In the genomic region with DNA sequence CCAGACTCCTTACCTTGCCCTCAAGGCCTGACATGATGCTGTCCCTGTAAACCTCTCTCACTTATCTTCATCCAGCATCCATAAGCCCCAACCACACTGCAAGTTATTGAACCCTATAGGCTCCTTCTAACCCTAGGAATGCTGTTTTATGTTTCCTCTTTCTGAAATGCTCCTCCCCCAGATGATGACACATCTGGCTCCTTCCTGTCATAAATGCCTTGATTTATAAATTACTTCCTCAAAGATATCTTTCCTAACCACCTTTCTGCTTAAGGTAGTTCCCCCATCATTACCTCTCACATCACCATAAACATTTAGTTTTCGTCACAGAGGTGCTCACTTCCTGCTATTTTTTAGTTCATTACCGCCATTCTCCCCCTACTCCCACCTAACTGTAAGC, we compare ENCODE assay signal across 21 cellular contexts. TPM values are rescaled to one million over a fixed set of nuclear protein-coding genes. Genes with fewer than 3 reads are reported as not detected.
DNase-seq lines count a peak whose midpoint lies in the region; ATAC-seq, FAIRE-seq and TF ChIP-seq lines count a peak whose summit lies in the region.
"Had no signal": no experiment of that assay in that cellular context is flagged by ENCODE, and none has a peak within 500 bp of the region (broad histone marks: within the 10 kb centered on the region; RNA-seq: fewer than 3 reads in every experiment).

No MANE protein-coding gene starts in this region.

- no peaks in the 10 kb centered on the region; the same call in 2 of the 3 replicates for H3K9me3 ChIP-seq in GM12878 (replicated peaks; ENCODE audit: control insufficient read depth, insufficient read depth, low read length)
- no peaks in the 10 kb centered on the region for H3K9me3 ChIP-seq in spleen
- H3K9me3 ChIP-seq: gastroesophageal sphincter had no signal

- POLR2A ChIA-PET in GM12878 (lab: Charles Lee) = no interaction called here

- no peaks in the 10 kb centered on the region for H4K20me1 ChIP-seq in GM12878 (ENCODE audit: control insufficient read depth, insufficient read depth)

- intact Hi-C loops in GM12878 (cut with micrococcal nuclease; ENCODE audit: unreplicated experiment) (no loop called here), spleen (cut with DNase I; ENCODE audit: low total_unique reads) (no loop called here)

- no peak overlapping the region for H2AFZ ChIP-seq in GM12878 (ENCODE audit: control insufficient read depth, low read depth, low read length)

- no peaks in the 10 kb centered on the region for H3K27me3 ChIP-seq in GM12878 (replicated peaks in 1 of 2; ENCODE audit: control insufficient read depth in 2 of 2, insufficient read depth in 2 of 2, low read length in 1 of 2)
- H3K27me3 ChIP-seq in spleen (replicated peaks in 1 of 7) = no peaks in the 10 kb centered on the region
- H3K27me3 ChIP-seq: gastroesophageal sphincter had no signal

- H3K79me2 ChIP-seq in GM12878 (ENCODE audit: control insufficient read depth, insufficient read depth, low read length) = peaks cover 83% of the 10 kb centered on the region

- H3K9ac ChIP-seq in GM12878 (ENCODE audit: control insufficient read depth, insufficient read depth, low read length) = no peak overlapping the region

- DNase-seq in NOMO-1 treated with DMSO at 0.1 percent for 48 hours (lab: John Stamatoyannopoulos, UW; ENCODE audit: unreplicated experiment) = peak; percentile 96
- DNase-seq in GM12878 (ENCODE audit: low read depth, low spot score) = no peak
- DNase-seq in spleen = no peak
- no peak for DNase-seq in NK-92 treated with Interleukin-12 subunit alpha and Interleukin-12 subunit beta, amount 100 ng/mL, for 24 hours (lab: John Stamatoyannopoulos, UW)
- no peak for DNase-seq in epidermal melanocyte (ENCODE audit: insufficient read length, low spot score)
- DNase-seq: activated naive CD4-positive, alpha-beta T cell treated with anti-CD3 and anti-CD28 coated beads, Interleukin-2, amount 10 ng/mL, durations not matched to agents 7 days and 5 days; CD4-positive, alpha-beta memory T cell; GDM1; kidney; naive thymus-derived CD8-positive, alpha-beta T cell; NCI-H1092 treated with DMSO at 0.1 percent for 48 hours; NCI-H226; retina; stimulated activated CD4-positive, alpha-beta T cell treated with anti-CD3 and anti-CD28 coated beads, Interleukin-4, amount 100 ng/mL, for 1 hour; T1000 had no signal

- H3K4me3 ChIP-seq in GM12878 = peak overlapping the region; percentile 15; the same call in 1 of the 2 replicates
- H3K4me3 ChIP-seq in spleen = peak overlapping the region in 1 of 8 donors; percentile 49
- H3K4me3 ChIP-seq: gastroesophageal sphincter had no signal

- SMC1A ChIA-PET in GM12878 (lab: Charles Lee; ENCODE audit: uncharacterized antibody, unreplicated experiment) = interaction anchor here (1.4 to 7.8 kb wide), 3 partner anchors 10 to 206 kb away, joined by 3 to 81 read pairs (median 11); partner anchors contain the start of gene RUBCNL

- peak in 1 of 2 experiments; percentile 36; a peak in 1 of 4 replicates for TF ChIP-seq EP300 in GM12878 (IDR thresholded peaks at IDR 0.05; ENCODE audit: borderline replicate concordance in 1 of 2, control insufficient read depth in 1 of 2, low read depth in 2 of 2, low read length in 2 of 2)

- WGBS in GM12878 (ENCODE audit: insufficient coverage, insufficient replicate concordance, low lambda C conversion rate, missing lambda C conversion rate) = 53% methylated on average over 2 of the region's 2 CpGs
- WGBS in spleen, 5 donors = 34 to 53% (median 47%) methylated on average over 2 of the region's 2 CpGs

- TF ChIP-seq RAD21 in GM12878 (IDR thresholded peaks at IDR 0.05; ENCODE audit: insufficient read depth, low read depth, low read length) = no peak

- RAD21 ChIA-PET in GM12878 (lab: Charles Lee; ENCODE audit: unreplicated experiment) = interaction anchor here (1.0 to 11.6 kb wide), 3 partner anchors 9 to 15 kb away, joined by 3 to 100 read pairs (median 4); partner anchors contain the start of gene RUBCNL

- TF ChIP-seq CTCF in GM12878 (IDR thresholded peaks at IDR 0.05 in 2 of 3, conservative IDR thresholded peaks at IDR 0.05 in 1 of 3; ENCODE audit: control insufficient read depth in 2 of 3, extremely low read depth in 1 of 3, insufficient read depth in 1 of 3, low read depth in 3 of 3, low read length in 3 of 3) = no peak
- no peak for TF ChIP-seq CTCF in spleen (IDR thresholded peaks at IDR 0.05 in 8 of 11, conservative IDR thresholded peaks at IDR 0.05 in 3 of 11)

- H3K36me3 ChIP-seq in GM12878 (ENCODE audit: control insufficient read depth in 2 of 2, insufficient read depth in 2 of 2, low read length in 1 of 2) = peaks cover 0 to 12% of the 10 kb centered on the region in 2 experiments; a peak in 2 of 4 replicates
- peaks cover 0 to 11% (median 0%) of the 10 kb centered on the region in 6 donors for H3K36me3 ChIP-seq in spleen
- H3K36me3 ChIP-seq: gastroesophageal sphincter had no signal

- H3K27ac ChIP-seq in GM12878 (ENCODE audit: control insufficient read depth, insufficient read depth) = peak overlapping the region; percentile 45
- peak overlapping the region; percentile 14 to 95 (median 86) for H3K27ac ChIP-seq in spleen
- H3K27ac ChIP-seq: gastroesophageal sphincter had no signal

- FAIRE-seq in GM12878 (lab: Jason Lieb, UNC) = no peak
- FAIRE-seq: kidney had no signal

- H3K4me2 ChIP-seq in GM12878 (ENCODE audit: control insufficient read depth, insufficient read depth) = peak overlapping the region; percentile 46

- in situ Hi-C loops in GM12878 (cut with MboI) = no loop called here

- no TSS peak for BruUV-seq in GM12878 (replicated peaks; lab: Mats Ljungman, UMichigan)

- H3K4me1 ChIP-seq in GM12878 (ENCODE audit: control insufficient read depth, insufficient read depth, low read length) (peaks cover 84% of the 10 kb centered on the region), spleen (peaks cover 5 to 98% (median 76%) of the 10 kb centered on the region in 6 donors)

- ATAC-seq in GM18511 (IDR thresholded peaks at IDR 0.05; ENCODE audit: unreplicated experiment) (peak; percentile 38), GM12878 (peak; percentile 36), GM21360 (IDR thresholded peaks at IDR 0.05; ENCODE audit: unreplicated experiment) (no peak)
- ATAC-seq: gastroesophageal sphincter; stimulated activated effector memory CD8-positive, alpha-beta T cell treated with anti-CD3 and anti-CD28 coated beads, Interleukin-12 subunit alpha, Interleukin-12 subunit beta, amount 100 ng/mL, for 72 hours had no signal

- no peak for TF ChIP-seq POLR2A in GM12878 (IDR thresholded peaks at IDR 0.05; ENCODE audit: low read depth, low read length)
- TF ChIP-seq POLR2A in spleen (IDR thresholded peaks at IDR 0.05) = no peak

- CTCF ChIA-PET in GM12878 (lab: Yijun Ruan, JAX) = interaction anchor here (1.0 kb wide), 1 partner anchor 10 kb away, joined by 3 read pairs; no protein-coding TSS in a partner anchor

TF ChIP-seq in GM12878, 131 proteins besides CTCF, POLR2A, EP300 and RAD21 (continues in another document):
- TF ChIP-seq LARP7 (IDR thresholded peaks at IDR 0.05) (no peak), YBX1 (IDR thresholded peaks at IDR 0.05) (no peak), ZNF217 (IDR thresholded peaks at IDR 0.05) (no peak), ZNF207 (IDR thresholded peaks at IDR 0.05; ENCODE audit: borderline replicate concordance) (no peak), ATF7 (IDR thresholded peaks at IDR 0.05; ENCODE audit: low read depth) (peak; percentile 57; the same call in 1 of the 2 replicates)
- TF ChIP-seq, protein P1, sequence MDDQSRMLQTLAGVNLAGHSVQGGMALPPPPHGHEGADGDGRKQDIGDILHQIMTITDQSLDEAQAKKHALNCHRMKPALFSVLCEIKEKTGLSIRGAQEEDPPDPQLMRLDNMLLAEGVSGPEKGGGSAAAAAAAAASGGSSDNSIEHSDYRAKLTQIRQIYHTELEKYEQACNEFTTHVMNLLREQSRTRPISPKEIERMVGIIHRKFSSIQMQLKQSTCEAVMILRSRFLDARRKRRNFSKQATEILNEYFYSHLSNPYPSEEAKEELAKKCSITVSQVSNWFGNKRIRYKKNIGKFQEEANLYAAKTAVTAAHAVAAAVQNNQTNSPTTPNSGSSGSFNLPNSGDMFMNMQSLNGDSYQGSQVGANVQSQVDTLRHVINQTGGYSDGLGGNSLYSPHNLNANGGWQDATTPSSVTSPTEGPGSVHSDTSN (IDR thresholded peaks at IDR 0.05; ENCODE audit: insufficient replicate concordance, low read depth, low read length) = no peak

RNA-seq across cellular contexts. Expression of gene RUBCNL, which starts 12.3 kb away (rescaled TPM):
- total RNA-seq in GM12878 (2013; cell fraction: nucleolus; rRNA removed) = 61.1 and 62.6 TPM in 2 replicates
- total RNA-seq in GM12878 (2014; rRNA removed) (49.5 and 51.9 TPM in 2 replicates), GM12878 (2014; rRNA removed; fragmentation: Illumina TruSeq; extraction: Trizol) (37.2 and 38.6 TPM in 2 replicates), GM12878 (2021) (39.2 and 41.8 TPM in 2 replicates), spleen (10 to 100 TPM; 40.0 to 77.2 (median 51.7) TPM)
- 43.1 TPM for polyA plus RNA-seq in GM12878 (2011; ENCODE audit: low read depth)
- polyA plus RNA-seq in GM12878 (2011; rRNA removed) (0.48 and 0.71 TPM in 2 replicates), GM12878 (2014; fragmentation: Illumina TruSeq; extraction: Trizol) (39.2 and 43.0 TPM in 2 replicates), GM12878 (2014; fragmentation: Nextera tagmentation; extraction: Ambion mirVana) (10 to 100 TPM; 21.4 to 28.5 TPM), GM12878 (2014; rRNA removed) (33.2 and 36.3 TPM in 2 replicates), GM12878 (2016; fragmentation: Nextera tagmentation; extraction: Ambion mirVana) (10 to 100 TPM; 42.4 to 45.0 TPM), spleen (10 to 100 TPM; 28.9 to 47.9 (median 32.3) TPM)
- 0.58 and 0.92 TPM in 2 replicates for polyA plus RNA-seq in GM12878 (2011; cell fraction: cytosol; rRNA removed)
- 2.0 and 2.3 TPM in 2 replicates for polyA plus RNA-seq in GM12878 (2011; cell fraction: nucleus; rRNA removed)
- polyA plus RNA-seq in GM12878 (2012) = 48.4 and 49.8 TPM in 2 replicates
- 2.2 and 2.3 TPM in 2 replicates for polyA minus RNA-seq in GM12878 (2011; rRNA and poly(A)+ RNA removed)
- 0.52 and 0.67 TPM in 2 replicates for polyA minus RNA-seq in GM12878 (2011; cell fraction: cytosol; rRNA and poly(A)+ RNA removed)
- 0.48 and 1.5 TPM in 2 replicates for polyA minus RNA-seq in GM12878 (2011; cell fraction: nucleus; rRNA and poly(A)+ RNA removed)
- total RNA-seq: bronchial epithelial cell; CD4-positive, alpha-beta memory T cell; HT-29 had no signal
